14 cellular contexts compared by ENCODE assay signal in genomic region chr15:89768071-89768500, GRCh38. TPM values are rescaled to one million over a fixed set of nuclear protein-coding genes. Genes with fewer than 3 reads are reported as not detected.
DNase-seq lines count a peak whose midpoint lies in the region; ATAC-seq and TF ChIP-seq lines count a peak whose summit lies in the region.
"Had no signal": no experiment of that assay in that cellular context is flagged by ENCODE, and none has a peak within 500 bp of the region (broad histone marks: within the 10 kb centered on the region; RNA-seq: fewer than 3 reads in every experiment).

No MANE protein-coding gene starts in this region.

- no peaks in the 10 kb centered on the region for H3K27me3 ChIP-seq in heart left ventricle

- intact Hi-C loops in Calu3 (cut with micrococcal nuclease; ENCODE audit: unreplicated experiment) (no loop called here), heart left ventricle (cut with DNase I) (loop anchor here in 2 of 10 donors (10.0 kb wide), 1 partner anchor 307 kb away; no protein-coding TSS in a partner anchor), posterior vena cava (cut with DNase I) (no loop called here)

- no peak overlapping the region for H3K4me3 Mint-ChIP-seq in Calu3 (ENCODE audit: low read depth, unreplicated experiment)
- H3K4me3 Mint-ChIP-seq: activated CD4-positive, alpha-beta T cell treated with anti-CD3 and anti-CD28 coated beads for 36 hours had no signal

- H3K27ac ChIP-seq in heart left ventricle = peak overlapping the region in 2 of 12 donors; percentile 32 to 37
- H3K27ac ChIP-seq: coronary artery had no signal

- H3K4me1 ChIP-seq in heart left ventricle = peaks cover 0 to 22% (median 0%) of the 10 kb centered on the region in 12 donors

- H3K36me3 Mint-ChIP-seq in Calu3 (ENCODE audit: insufficient read depth, unreplicated experiment) = peaks cover 5% of the 10 kb centered on the region

- peak in 3 of 4 donors; percentile 59 to 82 (median 75) for ATAC-seq in heart left ventricle
- ATAC-seq: activated CD4-positive, alpha-beta T cell treated with anti-CD3 and anti-CD28 coated beads for 36 hours had no signal

- CTCF ChIA-PET in Calu3 (lab: Charles Lee) = interaction anchor here (0.6 to 1.3 kb wide), 4 partner anchors 18 to 287 kb away, joined by 3 to 4 read pairs (median 4); partner anchors contain the start of gene MESP1

- no peaks in the 10 kb centered on the region for H3K36me3 ChIP-seq in heart left ventricle

- peak overlapping the region; percentile 15 for H3K27ac Mint-ChIP-seq in Calu3 (ENCODE audit: unreplicated experiment)
- H3K27ac Mint-ChIP-seq: activated CD4-positive, alpha-beta T cell treated with anti-CD3 and anti-CD28 coated beads for 36 hours had no signal

- no peaks in the 10 kb centered on the region for H3K27me3 Mint-ChIP-seq in Calu3 (ENCODE audit: unreplicated experiment)
- H3K27me3 Mint-ChIP-seq: activated CD4-positive, alpha-beta T cell treated with anti-CD3 and anti-CD28 coated beads for 36 hours had no signal

- no peak overlapping the region for H3K4me3 ChIP-seq in heart left ventricle
- H3K4me3 ChIP-seq: coronary artery, smooth muscle cell had no signal

- peaks cover 15% of the 10 kb centered on the region for H3K4me1 Mint-ChIP-seq in Calu3 (ENCODE audit: low read depth, unreplicated experiment)
- H3K4me1 Mint-ChIP-seq: activated CD4-positive, alpha-beta T cell treated with anti-CD3 and anti-CD28 coated beads for 36 hours had no signal

- no peaks in the 10 kb centered on the region for H3K9me3 Mint-ChIP-seq in Calu3 (ENCODE audit: low read depth, unreplicated experiment)

- TF ChIP-seq CTCF in Calu3 (IDR thresholded peaks at IDR 0.05; ENCODE audit: unreplicated experiment) (no peak), heart left ventricle (IDR thresholded peaks at IDR 0.05) (no peak)

- no peaks in the 10 kb centered on the region for H3K9me3 ChIP-seq in heart left ventricle

- DNase-seq in Calu3 = no peak
- DNase-seq in SK-MEL-5 (ENCODE audit: low read depth, low spot score) = peak; percentile 27
- peak in 3 of 5 donors; percentile 54 to 63 (median 58) for DNase-seq in heart left ventricle
- DNase-seq in posterior vena cava (ENCODE audit: low spot score) = peak; percentile 86
- DNase-seq in NCI-H1105 treated with DMSO at 0.1 percent for 48 hours (lab: John Stamatoyannopoulos, UW) = no peak
- DNase-seq in stimulated activated CD4-positive, alpha-beta T cell treated with anti-CD3 and anti-CD28 coated beads, Interleukin-2, amount 100 ng/mL, for 48 hours = no peak
- DNase-seq in amygdala (lab: John Stamatoyannopoulos, UW) = no peak
- DNase-seq in SHP77 (lab: John Stamatoyannopoulos, UW) = no peak
- DNase-seq: activated CD4-positive, alpha-beta T cell treated with anti-CD3 and anti-CD28 coated beads for 36 hours; mammary epithelial cell; NCI-H1930; T-helper 2 cell had no signal

- no TSS peak for BruUV-seq in Calu3 (replicated peaks; lab: Mats Ljungman, UMichigan)

- TF ChIP-seq POLR2A in heart left ventricle (IDR thresholded peaks at IDR 0.05) = no peak

- 50 to 57% (median 55%) methylated on average over 7 of the region's 7 CpGs for WGBS in heart left ventricle, 4 donors

- in situ Hi-C loops in SK-MEL-5 (cut with HindIII; ENCODE audit: low pct_unique_long_range_greater_than_20kb, low sequenced_read_pairs) = loop anchor here (25.0 kb wide), 1 partner anchor 94 kb away; no protein-coding TSS in a partner anchor

RNA-seq across cellular contexts. Expression of gene MESP2, which starts 8.0 kb away (rescaled TPM):
- total RNA-seq in Calu3 (2022) (not detected in 2 replicates), heart left ventricle (under 1 TPM in 3 of 9 donors, not detected in 6; 0.16 to 0.64 (median 0.52) TPM), posterior vena cava (under 1 TPM; 0.32 to 0.38 TPM)
- 0.13 and 0.27 TPM in 2 replicates for total RNA-seq in SK-MEL-5 (2014; rRNA removed; shearing (Covaris generic))
- 0.10 and 0.35 TPM in 2 replicates for polyA plus RNA-seq in SK-MEL-5 (2015; cell fraction: cytosol; rRNA removed)
- polyA plus RNA-seq in SK-MEL-5 (2015; cell fraction: nucleus; rRNA removed) = not detected in 2 replicates
- under 1 TPM in 1 of 2 donors, not detected in 1; 0.65 TPM for polyA plus RNA-seq in heart left ventricle
- total RNA-seq: smooth muscle cell had no signal

RNA-seq across cellular contexts. Expression of gene MESP1, which starts 17.0 kb away (rescaled TPM):
- total RNA-seq in Calu3 (2022) (5.3 and 5.9 TPM in 2 replicates), heart left ventricle (1 to 10 TPM; 1.3 to 6.9 (median 5.1) TPM), posterior vena cava (under 1 TPM; 0.52 to 0.69 TPM)
- total RNA-seq in SK-MEL-5 (2014; rRNA removed; shearing (Covaris generic)) = 0.74 and 0.88 TPM in 2 replicates
- polyA plus RNA-seq in SK-MEL-5 (2015; cell fraction: cytosol; rRNA removed) = 0.69 and 0.70 TPM in 2 replicates
- polyA plus RNA-seq in SK-MEL-5 (2015; cell fraction: nucleus; rRNA removed) = not detected in 2 replicates
- 1 to 10 TPM in 1 of 2 donors, under 1 TPM in 1; 0.43 to 6.9 TPM for polyA plus RNA-seq in heart left ventricle
- total RNA-seq: smooth muscle cell had no signal
- polyA plus RNA-seq: mammary epithelial cell had no signal

RNA-seq across cellular contexts. Expression of gene ANPEP, which starts 46.6 kb away (rescaled TPM):
- total RNA-seq in Calu3 (2022) = 0.68 and 1.8 TPM in 2 replicates
- total RNA-seq in SK-MEL-5 (2014; rRNA removed; shearing (Covaris generic)) = not detected in 2 replicates
- 0.02 TPM in 1 of 2 replicates, not detected in the other for polyA plus RNA-seq in SK-MEL-5 (2015; cell fraction: cytosol; rRNA removed)
- polyA plus RNA-seq in SK-MEL-5 (2015; cell fraction: nucleus; rRNA removed) = 0.05 TPM in 1 of 2 replicates, not detected in the other
- 10 to 100 TPM in 3 of 9 donors, 1 to 10 TPM in 6; 1.1 to 37.6 (median 6.7) TPM for total RNA-seq in heart left ventricle
- polyA plus RNA-seq in heart left ventricle = 1 to 10 TPM; 4.6 to 9.2 TPM
- 10 to 100 TPM; 22.2 to 73.8 TPM for total RNA-seq in posterior vena cava

Comparison
In these comparisons a context has a peak if more than half of its experiments do, and no peak if none do; other contexts are left out.
1. DNase-seq: peak in SK-MEL-5 (single experiment), heart left ventricle (3 of 5) and posterior vena cava (single experiment); none in Calu3 (single experiment), NCI-H1105 treated with DMSO at 0.1 percent for 48 hours (single experiment), stimulated activated CD4-positive, alpha-beta T cell treated with anti-CD3 and anti-CD28 coated beads, Interleukin-2, amount 100 ng/mL, for 48 hours (0 of 2), amygdala (0 of 56) and SHP77 (0 of 2).